ENCODE assay signal across 1 cellular context in the genomic region with DNA sequence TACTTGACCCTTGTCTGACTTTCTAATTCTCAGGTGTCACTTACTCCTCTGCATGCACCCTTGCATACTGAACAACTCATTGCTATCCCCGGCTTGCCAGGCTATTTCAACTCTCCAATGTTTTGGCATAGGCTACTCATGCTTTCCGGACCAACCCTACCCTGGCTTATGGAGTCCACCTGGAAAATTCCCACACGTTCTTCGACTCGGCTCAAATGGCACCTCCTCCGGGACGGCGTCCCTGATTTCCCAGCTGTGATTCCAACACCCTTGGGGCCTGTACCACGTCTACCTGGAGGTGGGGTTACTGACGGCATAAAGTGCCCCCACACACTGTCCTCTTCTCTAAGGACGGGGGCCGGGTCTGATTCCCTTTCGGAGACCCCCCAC.
TF ChIP-seq lines count a peak whose summit lies in the region.

No MANE protein-coding gene starts in this region.

TF ChIP-seq in SK-N-SH, 30 proteins besides CTCF, POLR2A, EP300 and RAD21:
- TF ChIP-seq TEAD4 (IDR thresholded peaks at IDR 0.05; ENCODE audit: borderline replicate concordance, insufficient read depth), result no peak
- no peak for TF ChIP-seq JUND (IDR thresholded peaks at IDR 0.05)
